Comparison of ENCODE assay signal across 20 cellular contexts in the genomic region with DNA sequence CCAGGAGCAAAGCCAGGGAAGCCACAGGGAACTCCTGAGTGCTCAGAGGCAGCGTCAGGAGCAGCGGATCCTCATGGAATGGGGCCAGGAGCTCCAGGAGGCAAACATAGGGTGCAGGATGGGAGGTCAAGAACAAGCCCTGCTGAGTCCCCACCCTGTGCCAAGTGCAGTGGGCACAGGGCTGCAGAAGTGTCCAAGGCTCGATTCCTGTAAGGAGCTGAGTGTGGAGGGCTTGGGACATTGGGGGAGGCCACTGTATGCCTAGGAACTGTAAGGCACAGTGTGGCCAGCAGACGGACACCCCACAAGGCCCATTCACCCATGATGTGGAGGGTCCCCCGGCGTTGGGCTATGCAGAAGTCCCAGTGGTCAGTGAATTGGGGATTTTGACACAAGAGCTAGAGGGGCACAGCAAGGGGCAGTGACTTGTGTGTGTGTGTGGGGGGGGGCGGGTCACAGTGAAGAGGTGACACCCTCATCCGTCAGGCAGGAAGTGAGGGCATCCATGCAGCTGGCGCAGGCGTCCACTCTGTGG. TPM values are rescaled to one million over a fixed set of nuclear protein-coding genes. Genes with fewer than 3 reads are reported as not detected.
DNase-seq lines count a peak whose midpoint lies in the region; FAIRE-seq and TF ChIP-seq lines count a peak whose summit lies in the region.
"Had no signal": no experiment of that assay in that cellular context is flagged by ENCODE, and none has a peak within 500 bp of the region (broad histone marks: within the 10 kb centered on the region; RNA-seq: fewer than 3 reads in every experiment).

No MANE protein-coding gene starts in this region.

- TF ChIP-seq CTCF in bronchial epithelial cell (IDR thresholded peaks at IDR 0.05; ENCODE audit: insufficient read depth, low read length, severe bottlenecking) (no peak), spleen (IDR thresholded peaks at IDR 0.05 in 8 of 11, conservative IDR thresholded peaks at IDR 0.05 in 3 of 11) (no peak), BE2C (IDR thresholded peaks at IDR 0.05; ENCODE audit: low read depth, low read length) (no peak)

- WGBS in spleen, 5 donors: 77 to 89% (median 86%) methylated on average over 8 to 10 of the region's 10 CpGs

- H3K4me3 ChIP-seq in bronchial epithelial cell (ENCODE audit: low read depth, low read length) (no peak overlapping the region), spleen (no peak overlapping the region), BE2C (ENCODE audit: low read depth, low read length) (no peak overlapping the region)
- H3K4me3 ChIP-seq: BLaER1, GM23248 had no signal

- no peak overlapping the region for H3K27ac ChIP-seq in spleen
- H3K27ac ChIP-seq: BLaER1, C4-2B, GM23248 had no signal

- H3K4me1 ChIP-seq in spleen: no peaks in the 10 kb centered on the region
- no peaks in the 10 kb centered on the region for H3K4me1 ChIP-seq in BE2C
- H3K4me1 ChIP-seq: BLaER1, Caco-2 had no signal

- no peak for TF ChIP-seq POLR2A in spleen (IDR thresholded peaks at IDR 0.05)

- intact Hi-C loops in posterior vena cava (cut with DNase I): no loop called here
- intact Hi-C loops in spleen (cut with DNase I; ENCODE audit: low total_unique reads): no loop called here

- H3K36me3 ChIP-seq in bronchial epithelial cell (ENCODE audit: control insufficient read depth, insufficient read depth, low read length) (no peaks in the 10 kb centered on the region), spleen (no peaks in the 10 kb centered on the region), BE2C (no peaks in the 10 kb centered on the region)
- H3K36me3 ChIP-seq: BLaER1 had no signal

- DNase-seq in bronchial epithelial cell (ENCODE audit: low read depth) (no peak), posterior vena cava (ENCODE audit: low spot score) (peak; percentile 36), spleen (peak; percentile 58), NCI-H2081 (lab: John Stamatoyannopoulos, UW) (no peak), activated gamma-delta T cell treated with Interleukin-2 at 50 U/mL for 16 hours (no peak), BE2C (no peak), GM19238 (ENCODE audit: insufficient read length, low spot score) (no peak)
- DNase-seq: Caco-2; CD4-positive, CD25-positive, alpha-beta regulatory T cell; CD8-positive, alpha-beta T cell; DMS153; DND-41; GM23248; H7 had no signal

- FAIRE-seq in bronchial epithelial cell (lab: Jason Lieb, UNC): peak; percentile 75
- FAIRE-seq: G401.6, GM12892, GM19239, H1 had no signal

- H3K9me3 ChIP-seq in spleen (no peaks in the 10 kb centered on the region), BE2C (no peaks in the 10 kb centered on the region)
- H3K9me3 ChIP-seq: BLaER1, Caco-2 had no signal

- peaks cover 2% of the 10 kb centered on the region for H3K27me3 ChIP-seq in bronchial epithelial cell (ENCODE audit: control insufficient read depth, insufficient read depth, low read length)
- H3K27me3 ChIP-seq in spleen (replicated peaks in 1 of 7): no peaks in the 10 kb centered on the region
- peaks cover 4% of the 10 kb centered on the region; the same call in 1 of the 2 replicates for H3K27me3 ChIP-seq in BE2C
- H3K27me3 ChIP-seq: BLaER1 had no signal

RNA-seq across cellular contexts. Expression of a gene that starts 55.6 kb away (rescaled TPM):
- total RNA-seq in bronchial epithelial cell (17.9 and 22.0 TPM in 2 replicates), posterior vena cava (100 to 1,000 TPM; 124 to 132 TPM), spleen (100 to 1,000 TPM in 2 of 7 donors, 10 to 100 TPM in 5; 46.9 to 164 (median 86.8) TPM)
- 10 to 100 TPM; 11.5 to 15.0 (median 12.8) TPM for polyA plus RNA-seq in spleen
- polyA plus RNA-seq in BE2C (2012; ENCODE audit: insufficient read depth, insufficient read length, low read depth): 0.20 TPM

Comparison
In these comparisons a context has a peak if more than half of its experiments do, and no peak if none do; other contexts are left out.
1. DNase-seq: peak in posterior vena cava (single experiment) and spleen (single experiment); none in bronchial epithelial cell (single experiment), NCI-H2081 (0 of 2), activated gamma-delta T cell treated with Interleukin-2 at 50 U/mL for 16 hours (single experiment), BE2C (single experiment) and GM19238 (single experiment).